In genomic region chr16:58801838-58802237, GRCh38 we compare ENCODE assay signal across 3 cellular contexts.
TF ChIP-seq lines count a peak whose summit lies in the region.

No MANE protein-coding gene starts in this region.

TF ChIP-seq in HepG2, 621 proteins besides CTCF, POLR2A, EP300 and RAD21:
- TF ChIP-seq ZNF512B (CRISPR knock-in tag; IDR thresholded peaks at IDR 0.05; ENCODE audit: borderline replicate concordance) = no peak
- TF ChIP-seq ZNF317 (CRISPR knock-in tag; IDR thresholded peaks at IDR 0.05) = peak; percentile 93
TF ChIP-seq in HepG2: peak in this region for 1.

TF ChIP-seq in WTC11, 78 proteins besides CTCF, POLR2A, EP300 and RAD21 (continued from another document):
- no peak for TF ChIP-seq TP53 (CRISPR knock-in tag; IDR thresholded peaks at IDR 0.05)
- no peak for TF ChIP-seq NR2C2 (CRISPR knock-in tag; IDR thresholded peaks at IDR 0.05)

TF ChIP-seq in K562, 482 proteins besides CTCF, POLR2A, EP300 and RAD21 (continued from another document):
- TF ChIP-seq MED1 (CRISPR knock-in tag; IDR thresholded peaks at IDR 0.05; ENCODE audit: borderline replicate concordance) (no peak), CBX3 (IDR thresholded peaks at IDR 0.05; ENCODE audit: borderline replicate concordance in 1 of 2, low read length in 2 of 2) (peak in 1 of 2 experiments; percentile 88; a peak in 2 of 3 replicates), BDP1 (IDR thresholded peaks at IDR 0.05; ENCODE audit: insufficient read depth, insufficient read length) (no peak), CGGBP1 (CRISPR knock-in tag; IDR thresholded peaks at IDR 0.05) (no peak), ZNF75A (CRISPR knock-in tag; IDR thresholded peaks at IDR 0.05) (no peak), FOXP4 (CRISPR knock-in tag; IDR thresholded peaks at IDR 0.05; ENCODE audit: borderline replicate concordance) (no peak), CBX5 (IDR thresholded peaks at IDR 0.05; ENCODE audit: borderline replicate concordance, low read depth) (peak; percentile 69), MLX (CRISPR knock-in tag; conservative IDR thresholded peaks at IDR 0.05) (no peak), PTRF (tag; IDR thresholded peaks at IDR 0.05) (no peak), TRIM24 (IDR thresholded peaks at IDR 0.05) (0 out of 4 replicates have a peak, but pooled peaks of 1 of the 2 experiments have one; percentile 27), THRA (IDR thresholded peaks at IDR 0.05) (no peak)
